In the genomic region with DNA sequence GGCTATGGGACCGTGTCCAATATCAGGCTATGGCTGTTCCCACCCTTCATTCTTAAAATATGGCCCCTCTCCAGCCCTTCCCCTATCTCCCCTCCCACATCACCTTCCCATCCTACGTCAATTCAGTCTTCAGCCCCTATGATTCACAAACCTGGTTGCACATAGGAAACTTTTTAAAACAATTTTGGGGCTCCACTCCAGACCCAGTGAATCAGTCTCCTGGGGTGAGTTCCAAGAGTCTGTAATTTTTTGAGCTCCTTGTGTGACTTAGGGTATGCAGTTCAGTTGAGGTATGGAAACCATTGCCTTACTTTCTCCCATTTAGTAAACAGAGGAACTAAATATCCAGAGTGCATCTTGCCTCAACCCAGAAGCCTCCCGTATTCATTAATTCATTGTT, we compare ENCODE assay signal across 33 cellular contexts. TPM values are rescaled to one million over a fixed set of nuclear protein-coding genes. Genes with fewer than 3 reads are reported as not detected.
"Had no signal": no experiment of that assay in that cellular context is flagged by ENCODE, and none has a peak within 500 bp of the region (broad histone marks: within the 10 kb centered on the region; RNA-seq: fewer than 3 reads in every experiment).

No MANE protein-coding gene starts in this region.

- H3K36me3 ChIP-seq: brain microvascular endothelial cell, WERI-Rb-1 had no signal

- DNase-seq: activated CD4-positive, alpha-beta memory T cell treated with anti-CD3 and anti-CD28 coated beads, Interleukin-2, amount 10 ng/mL, durations not matched to agents 7 days and 5 days; activated CD4-positive, alpha-beta T cell treated with anti-CD3 and anti-CD28 coated beads for 1 hour; activated CD4-positive, alpha-beta T cell treated with anti-CD3 and anti-CD28 coated beads for 48 hours; activated CD4-positive, CD25-positive, alpha-beta regulatory T cell; activated CD8-positive, alpha-beta memory T cell treated with anti-CD3 and anti-CD28 coated beads for 24 hours; activated CD8-positive, alpha-beta memory T cell treated with anti-CD3 and anti-CD28 coated beads, Interleukin-2, amount 10 ng/mL, durations not matched to agents 7 days and 5 days; activated CD8-positive, alpha-beta memory T cell treated with anti-CD3 and anti-CD28 coated beads, Interleukin-2, amount 50 U/mL, for 48 hours; activated effector memory CD4-positive, alpha-beta T cell treated with Interleukin-2 at 50 U/mL for 16 hours; activated naive CD4-positive, alpha-beta T cell treated with anti-CD3 and anti-CD28 coated beads, Interleukin-2, amount 10 ng/mL, durations not matched to agents 7 days and 5 days; activated naive CD8-positive, alpha-beta T cell treated with anti-CD3 and anti-CD28 coated beads, Interleukin-2, amount 50 U/mL, for 24 hours; activated T-cell treated with anti-CD3 and anti-CD28 coated beads, Interleukin-2, amount 50 U/mL, for 48 hours; anterior cingulate cortex; brain microvascular endothelial cell; Kasumi-1; KG1; NCI-H1092 treated with DMSO at 0.1 percent for 48 hours; NCI-H1417; NCI-H146; NCI-H187; NCI-H2029 treated with DMSO at 0.1 percent for 48 hours; NCI-H2107; NCI-H2171; NCI-H510A; NCI-H526; NCI-H748 treated with DMSO at 0.1 percent for 48 hours; NK-92 treated with Interleukin-12 subunit alpha and Interleukin-12 subunit beta, amount 100 ng/mL, for 24 hours; OCI-M1; Right ventricle myocardium superior; T1000; WERI-Rb-1 had no signal

- H3K4me3 Mint-ChIP-seq: activated CD4-positive, alpha-beta memory T cell treated with anti-CD3 and anti-CD28 coated beads, Interleukin-2, amount 10 ng/mL, durations not matched to agents 7 days and 5 days; activated CD8-positive, alpha-beta memory T cell treated with anti-CD3 and anti-CD28 coated beads, Interleukin-2, amount 10 ng/mL, durations not matched to agents 7 days and 5 days; activated naive CD4-positive, alpha-beta T cell treated with anti-CD3 and anti-CD28 coated beads, Interleukin-2, amount 10 ng/mL, durations not matched to agents 7 days and 5 days; activated naive CD8-positive, alpha-beta T cell; activated naive CD8-positive, alpha-beta T cell treated with anti-CD3 and anti-CD28 coated beads, Interleukin-2, amount 50 U/mL, for 24 hours had no signal

- H3K27ac Mint-ChIP-seq: activated CD4-positive, alpha-beta memory T cell treated with anti-CD3 and anti-CD28 coated beads, Interleukin-2, amount 10 ng/mL, durations not matched to agents 7 days and 5 days; activated CD8-positive, alpha-beta memory T cell treated with anti-CD3 and anti-CD28 coated beads, Interleukin-2, amount 10 ng/mL, durations not matched to agents 7 days and 5 days; activated naive CD4-positive, alpha-beta T cell treated with anti-CD3 and anti-CD28 coated beads, Interleukin-2, amount 10 ng/mL, durations not matched to agents 7 days and 5 days; activated naive CD8-positive, alpha-beta T cell; activated naive CD8-positive, alpha-beta T cell treated with anti-CD3 and anti-CD28 coated beads, Interleukin-2, amount 50 U/mL, for 24 hours had no signal

- H3K9me3 Mint-ChIP-seq: activated CD4-positive, alpha-beta memory T cell treated with anti-CD3 and anti-CD28 coated beads, Interleukin-2, amount 10 ng/mL, durations not matched to agents 7 days and 5 days; activated naive CD4-positive, alpha-beta T cell treated with anti-CD3 and anti-CD28 coated beads, Interleukin-2, amount 10 ng/mL, durations not matched to agents 7 days and 5 days; activated naive CD8-positive, alpha-beta T cell treated with anti-CD3 and anti-CD28 coated beads, Interleukin-2, amount 50 U/mL, for 24 hours had no signal

- H3K27ac ChIP-seq: brain microvascular endothelial cell, WERI-Rb-1 had no signal

- H3K4me1 Mint-ChIP-seq: activated CD4-positive, alpha-beta memory T cell treated with anti-CD3 and anti-CD28 coated beads, Interleukin-2, amount 10 ng/mL, durations not matched to agents 7 days and 5 days; activated naive CD4-positive, alpha-beta T cell treated with anti-CD3 and anti-CD28 coated beads, Interleukin-2, amount 10 ng/mL, durations not matched to agents 7 days and 5 days; activated naive CD8-positive, alpha-beta T cell treated with anti-CD3 and anti-CD28 coated beads, Interleukin-2, amount 50 U/mL, for 24 hours had no signal

- H3K36me3 Mint-ChIP-seq: activated CD8-positive, alpha-beta memory T cell treated with anti-CD3 and anti-CD28 coated beads, Interleukin-2, amount 10 ng/mL, durations not matched to agents 7 days and 5 days; activated naive CD4-positive, alpha-beta T cell treated with anti-CD3 and anti-CD28 coated beads, Interleukin-2, amount 10 ng/mL, durations not matched to agents 7 days and 5 days; activated naive CD8-positive, alpha-beta T cell had no signal

- H3K27me3 ChIP-seq: brain microvascular endothelial cell had no signal

- ATAC-seq: activated CD8-positive, alpha-beta memory T cell treated with anti-CD3 and anti-CD28 coated beads, Interleukin-2, amount 10 ng/mL, durations not matched to agents 7 days and 5 days; activated naive CD8-positive, alpha-beta T cell treated with anti-CD3 and anti-CD28 coated beads, Interleukin-2, amount 50 U/mL, for 24 hours had no signal

RNA-seq across cellular contexts. Expression of a gene that starts 5.5 kb away (rescaled TPM):
- total RNA-seq: activated CD4-positive, alpha-beta memory T cell treated with anti-CD3 and anti-CD28 coated beads, Interleukin-2, amount 10 ng/mL, durations not matched to agents 7 days and 5 days; activated CD8-positive, alpha-beta memory T cell treated with anti-CD3 and anti-CD28 coated beads, Interleukin-2, amount 10 ng/mL, durations not matched to agents 7 days and 5 days; Right ventricle myocardium superior; T-helper 1 cell treated with Interleukin-12 subunit alpha and Interleukin-12 subunit beta and Interleukin-4 antibody, amounts not matched to agents 30 ng/mL and 1 ng/mL, for 36 hours; T-helper 2 cell treated with Interferon-gamma antibody and Interleukin-4, amounts not matched to agents 100 ng/mL and 5 ng/mL, for 36 hours had no signal

RNA-seq across cellular contexts. Expression of a gene that starts 24.2 kb away (rescaled TPM):
- total RNA-seq: activated CD4-positive, alpha-beta memory T cell treated with anti-CD3 and anti-CD28 coated beads, Interleukin-2, amount 10 ng/mL, durations not matched to agents 7 days and 5 days; activated CD8-positive, alpha-beta memory T cell treated with anti-CD3 and anti-CD28 coated beads, Interleukin-2, amount 10 ng/mL, durations not matched to agents 7 days and 5 days; Right ventricle myocardium superior; T-helper 1 cell treated with Interleukin-12 subunit alpha and Interleukin-12 subunit beta and Interleukin-4 antibody, amounts not matched to agents 30 ng/mL and 1 ng/mL, for 36 hours; T-helper 2 cell treated with Interferon-gamma antibody and Interleukin-4, amounts not matched to agents 100 ng/mL and 5 ng/mL, for 36 hours had no signal
